27 cellular contexts compared by ENCODE assay signal in the genomic region with DNA sequence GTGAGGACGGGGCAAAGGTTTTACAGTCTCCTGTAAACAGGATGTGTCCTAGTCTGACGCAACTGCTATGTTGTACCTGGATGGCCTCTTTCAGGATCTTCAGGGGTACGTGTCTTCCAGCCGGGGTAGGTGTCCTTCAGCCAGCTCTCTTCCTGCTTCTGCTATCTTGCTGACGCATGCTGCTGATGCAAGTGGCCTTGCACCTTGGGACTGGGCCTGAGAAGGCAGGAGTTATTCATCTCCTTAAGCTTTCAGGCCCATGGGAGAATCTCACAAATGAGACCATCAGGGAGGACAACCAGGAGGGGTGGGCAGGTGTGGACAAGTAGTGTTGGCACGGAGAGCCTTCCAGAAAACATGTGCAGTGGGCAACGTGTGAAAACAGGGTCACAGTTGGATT. TPM values are rescaled to one million over a fixed set of nuclear protein-coding genes. Genes with fewer than 3 reads are reported as not detected.
"Had no signal": no experiment of that assay in that cellular context is flagged by ENCODE, and none has a peak within 500 bp of the region (broad histone marks: within the 10 kb centered on the region; RNA-seq: fewer than 3 reads in every experiment).

No MANE protein-coding gene starts in this region.

- H3K27ac ChIP-seq: HL-60, RWPE1 had no signal

- H3K4me3 ChIP-seq: MG63 had no signal

- DNase-seq: KBM-7; MG63; NCI-H1092; NCI-H1105 treated with DMSO at 0.1 percent for 48 hours; NCI-H1417 treated with DMSO at 0.1 percent for 48 hours; NCI-H146; NCI-H1694 treated with DMSO at 0.1 percent for 48 hours; NCI-H1930; NCI-H2081 treated with DMSO at 0.1 percent for 48 hours; NCI-H2171; NCI-H226; NCI-H446; NCI-H510A; NCI-H524 treated with DMSO at 0.1 percent for 48 hours; NCI-H69; NCI-H774; NK-92 treated with Interleukin-12 subunit alpha and Interleukin-12 subunit beta, amount 100 ng/mL, for 24 hours; PC-3; SHP77; SK-N-SH; SW 1271 had no signal

- H3K4me2 ChIP-seq: SK-N-SH had no signal

- H3K9me3 ChIP-seq: MG63, SK-N-SH had no signal

- H3K36me3 ChIP-seq: MG63 had no signal

- H3K9ac ChIP-seq: SK-N-SH had no signal

- FAIRE-seq: HTR-8/SVneo had no signal

RNA-seq across cellular contexts. Expression of gene SPRR1B, which starts 7.9 kb away (rescaled TPM):
- total RNA-seq: OCI-LY7, PC-3, SK-MEL-5 had no signal
- polyA plus RNA-seq: IgD-negative memory B cell, SK-N-SH had no signal

RNA-seq across cellular contexts. Expression of gene SPRR2D, which starts 17.8 kb away (rescaled TPM):
- total RNA-seq: OCI-LY7, PC-3 had no signal
- polyA plus RNA-seq: IgD-negative memory B cell, SK-N-SH had no signal

RNA-seq across cellular contexts. Expression of gene SPRR3, which starts 21.6 kb away (rescaled TPM):
- total RNA-seq: OCI-LY7, SK-MEL-5 had no signal
- polyA plus RNA-seq: IgD-negative memory B cell, SK-N-SH had no signal

RNA-seq across cellular contexts. Expression of gene SPRR2A, which starts 34.2 kb away (rescaled TPM):
- total RNA-seq: OCI-LY7, PC-3, SK-MEL-5 had no signal
- polyA plus RNA-seq: IgD-negative memory B cell, SK-N-SH had no signal

RNA-seq across cellular contexts. Expression of gene SPRR1A, which starts 39.2 kb away (rescaled TPM):
- total RNA-seq: OCI-LY7, PC-3, SK-MEL-5 had no signal
- polyA plus RNA-seq: IgD-negative memory B cell, SK-N-SH had no signal
